In genomic region chr7:134782121-134782623, GRCh38 we compare ENCODE assay signal across 8 cellular contexts. TPM values are rescaled to one million over a fixed set of nuclear protein-coding genes. Genes with fewer than 3 reads are reported as not detected.
DNase-seq lines count a peak whose midpoint lies in the region; ATAC-seq, FAIRE-seq and TF ChIP-seq lines count a peak whose summit lies in the region.

No MANE protein-coding gene starts in this region.

- H3K9me3 ChIP-seq in skeletal muscle tissue (ENCODE audit: control insufficient read depth in 3 of 3, low read length in 3 of 3): no peaks in the 10 kb centered on the region

- in situ Hi-C loops in KBM-7 (cut with MboI; ENCODE audit: low pct_unique_long_range_greater_than_20kb, low sequenced_read_pairs): no loop called here

- FAIRE-seq in bronchial epithelial cell (lab: Jason Lieb, UNC): no peak

- peaks cover 8% of the 10 kb centered on the region for H3K36me3 ChIP-seq in bronchial epithelial cell (ENCODE audit: control insufficient read depth, insufficient read depth, low read length)
- H3K36me3 ChIP-seq in skeletal muscle tissue (ENCODE audit: control insufficient read depth in 3 of 3, insufficient read depth in 3 of 3, low read length in 3 of 3): no peaks in the 10 kb centered on the region

- H3K27me3 ChIP-seq in bronchial epithelial cell (ENCODE audit: control insufficient read depth, insufficient read depth, low read length): no peaks in the 10 kb centered on the region
- H3K27me3 ChIP-seq in skeletal muscle tissue (ENCODE audit: control insufficient read depth in 3 of 3, insufficient read depth in 3 of 3, low read length in 3 of 3): no peaks in the 10 kb centered on the region

- H3K4me3 ChIP-seq in bronchial epithelial cell (ENCODE audit: low read depth, low read length) (no peak overlapping the region), skeletal muscle tissue (ENCODE audit: low read length in 3 of 3) (peak overlapping the region in 1 of 3 donors; percentile 81)

- DNase-seq in bronchial epithelial cell (ENCODE audit: low read depth): peak; percentile 34
- no peak for DNase-seq in ureter (ENCODE audit: low spot score)
- no peak for DNase-seq in KBM-7
- no peak for DNase-seq in activated CD4-positive, CD25-positive, alpha-beta regulatory T cell (lab: John Stamatoyannopoulos, UW)
- no peak for DNase-seq in activated effector memory CD4-positive, alpha-beta T cell treated with Interleukin-2 at 50 U/mL for 16 hours

- H3K9ac ChIP-seq in skeletal muscle tissue (ENCODE audit: low read depth in 1 of 3, low read length in 3 of 3): no peak overlapping the region

- peak; percentile 87 for ATAC-seq in GM19023 (IDR thresholded peaks at IDR 0.05; ENCODE audit: unreplicated experiment)
- peak; percentile 89 for ATAC-seq in HG02870 (IDR thresholded peaks at IDR 0.05; ENCODE audit: unreplicated experiment)

- peaks cover 5 to 8% (median 5%) of the 10 kb centered on the region in 3 donors for H3K4me1 ChIP-seq in skeletal muscle tissue (ENCODE audit: control insufficient read depth in 3 of 3, insufficient read depth in 3 of 3, low read length in 3 of 3)

- TF ChIP-seq CTCF in bronchial epithelial cell (IDR thresholded peaks at IDR 0.05; ENCODE audit: insufficient read depth, low read length, severe bottlenecking): no peak

- H3K27ac ChIP-seq in skeletal muscle tissue (ENCODE audit: low read depth, low read length): peak overlapping the region; percentile 78

RNA-seq across cellular contexts. Expression of gene CALD1, which starts 2.7 kb away (rescaled TPM):
- total RNA-seq in bronchial epithelial cell (71.3 and 102 TPM in 2 replicates), skeletal muscle tissue (89.8 TPM), ureter (389 TPM)
